ENCODE assay signal across 8 cellular contexts in genomic region chr3:51682079-51682478, GRCh38. TPM values are rescaled to one million over a fixed set of nuclear protein-coding genes. Genes with fewer than 3 reads are reported as not detected.
DNase-seq lines count a peak whose midpoint lies in the region; ATAC-seq and TF ChIP-seq lines count a peak whose summit lies in the region.

No MANE protein-coding gene starts in this region.

- H2AFZ ChIP-seq in neuronal stem cell (ENCODE audit: low read length) = no peak overlapping the region

- no CpG with 5 or more reads among the region's 4 CpGs for WGBS in neuronal stem cell (ENCODE audit: extremely low coverage in 2 of 2, insufficient read length in 2 of 2, insufficient replicate concordance in 1 of 2), 2 donors

- no peak overlapping the region for H2BK15ac ChIP-seq in neuronal stem cell (ENCODE audit: low read length)

- peak; percentile 79 to 94 (median 92) for TF ChIP-seq CTCF in Peyer's patch (IDR thresholded peaks at IDR 0.05)
- TF ChIP-seq CTCF in fibroblast of mammary gland (conservative IDR thresholded peaks at IDR 0.05; ENCODE audit: control insufficient read depth, insufficient read depth, low read depth, low read length) = peak; percentile 92
- peak; percentile 57 for TF ChIP-seq CTCF in thoracic aorta (IDR thresholded peaks at IDR 0.05)

- H3K9me3 ChIP-seq in Peyer's patch = no peaks in the 10 kb centered on the region
- no peaks in the 10 kb centered on the region for H3K9me3 ChIP-seq in neuronal stem cell (replicated peaks in 1 of 2; ENCODE audit: control insufficient read depth in 2 of 2, insufficient read depth in 1 of 2, low read depth in 1 of 2, low read length in 2 of 2)
- no peaks in the 10 kb centered on the region for H3K9me3 ChIP-seq in thoracic aorta

- H3K9ac ChIP-seq in neuronal stem cell (ENCODE audit: low read depth, low read length, poor library complexity) = no peak overlapping the region

- DNase-seq in DMS53 treated with DMSO at 0.1 percent for 48 hours (lab: John Stamatoyannopoulos, UW; ENCODE audit: unreplicated experiment) (peak; percentile 16), HS-5 (ENCODE audit: low read depth) (peak; percentile 76), Peyer's patch (peak; percentile 59 to 87 (median 79)), fibroblast of mammary gland (ENCODE audit: low read depth) (peak; percentile 90), neuronal stem cell (ENCODE audit: low spot score) (peak; percentile 69), thoracic aorta (ENCODE audit: low spot score) (no peak)
- DNase-seq in activated T-cell treated with anti-CD3 and anti-CD28 coated beads, Interleukin-2, amount 50 U/mL, for 48 hours = peak; percentile 75 to 82

- no peak overlapping the region for H2BK5ac ChIP-seq in neuronal stem cell (ENCODE audit: low read length)

- no peak overlapping the region for H3K4me3 ChIP-seq in Peyer's patch
- no peak overlapping the region for H3K4me3 ChIP-seq in fibroblast of mammary gland (ENCODE audit: control insufficient read depth, low read depth, low read length)
- H3K4me3 ChIP-seq in neuronal stem cell (ENCODE audit: low read length in 2 of 2) = no peak overlapping the region
- H3K4me3 ChIP-seq in thoracic aorta = no peak overlapping the region

- H3K27me3 ChIP-seq in Peyer's patch (no peaks in the 10 kb centered on the region), neuronal stem cell (ENCODE audit: control insufficient read depth in 3 of 3, insufficient read depth in 3 of 3, low read depth in 1 of 3, low read length in 3 of 3) (no peaks in the 10 kb centered on the region), thoracic aorta (replicated peaks; ENCODE audit: insufficient read depth) (no peaks in the 10 kb centered on the region)

- no peak overlapping the region for H2BK120ac ChIP-seq in neuronal stem cell (ENCODE audit: low read depth, low read length)

- ATAC-seq in GM21381 (IDR thresholded peaks at IDR 0.05; ENCODE audit: unreplicated experiment) (peak; percentile 69), thoracic aorta (ENCODE audit: insufficient number of reproducible peaks, low FRiP score, low read depth) (no peak)

- H3K79me1 ChIP-seq in neuronal stem cell (ENCODE audit: low read depth, low read length) = no peaks in the 10 kb centered on the region

- H3K18ac ChIP-seq in neuronal stem cell (ENCODE audit: low read length) = no peak overlapping the region

- H3K4me1 ChIP-seq in Peyer's patch = peaks cover 0 to 39% (median 29%) of the 10 kb centered on the region in 4 donors
- peaks cover 3 to 5% of the 10 kb centered on the region in 2 donors for H3K4me1 ChIP-seq in neuronal stem cell (ENCODE audit: control insufficient read depth in 2 of 2, insufficient read depth in 1 of 2, low read depth in 1 of 2, low read length in 2 of 2)
- H3K4me1 ChIP-seq in thoracic aorta (ENCODE audit: control insufficient read depth in 1 of 2, low read depth in 2 of 2) = peaks cover 12 to 16% of the 10 kb centered on the region in 2 donors

- H3K4ac ChIP-seq in neuronal stem cell (ENCODE audit: low read length) = no peak overlapping the region

- H2AK5ac ChIP-seq in neuronal stem cell (ENCODE audit: low read depth, low read length) = no peak overlapping the region

- no peak overlapping the region for H3K14ac ChIP-seq in neuronal stem cell (ENCODE audit: low read length)

- H3K27ac ChIP-seq in Peyer's patch (peak overlapping the region in 3 of 4 donors; percentile 3 to 65 (median 49)), neuronal stem cell (replicated peaks; ENCODE audit: low read length) (no peak overlapping the region), thoracic aorta (no peak overlapping the region)

- TF ChIP-seq POLR2A in Peyer's patch (IDR thresholded peaks at IDR 0.05) = no peak

- peaks cover 0 to 38% (median 0%) of the 10 kb centered on the region in 3 donors for H3K36me3 ChIP-seq in Peyer's patch
- H3K36me3 ChIP-seq in neuronal stem cell (replicated peaks in 1 of 2; ENCODE audit: control insufficient read depth in 2 of 2, insufficient read depth in 2 of 2, low read length in 2 of 2) = peaks cover 0 to 19% of the 10 kb centered on the region in 2 donors
- H3K36me3 ChIP-seq in thoracic aorta = peaks cover 23% of the 10 kb centered on the region

- H4K8ac ChIP-seq in neuronal stem cell (ENCODE audit: low read depth, low read length) = no peak overlapping the region

- H4K91ac ChIP-seq in neuronal stem cell (ENCODE audit: low read depth, low read length, poor library complexity) = no peak overlapping the region

- no peak overlapping the region for H3K23ac ChIP-seq in neuronal stem cell (ENCODE audit: low read depth, low read length, poor library complexity)

- no peak overlapping the region for H2BK12ac ChIP-seq in neuronal stem cell (ENCODE audit: low read length)

- no peak overlapping the region for H3K4me2 ChIP-seq in neuronal stem cell (ENCODE audit: insufficient read depth, low read length, poor library complexity, severe bottlenecking)

RNA-seq across cellular contexts. Expression of gene TEX264, which starts 11.0 kb away (rescaled TPM):
- total RNA-seq in Peyer's patch = 100 to 1,000 TPM in 1 of 4 donors, 10 to 100 TPM in 3; 22.3 to 118 (median 83.2) TPM
- polyA plus RNA-seq in neuronal stem cell (2013, experiment 1 of 2) = 4.3 TPM
- polyA plus RNA-seq in neuronal stem cell (2013, experiment 2 of 2) = 4.1 TPM
- total RNA-seq in thoracic aorta = 10 to 100 TPM; 27.3 to 50.9 TPM

RNA-seq across cellular contexts. Expression of gene GRM2, which starts 24.8 kb away (rescaled TPM):
- 1 to 10 TPM in 1 of 4 donors, under 1 TPM in 2, not detected in 1; 0.54 to 2.5 (median 0.57) TPM for total RNA-seq in Peyer's patch
- 4.7 TPM for polyA plus RNA-seq in neuronal stem cell (2013, experiment 1 of 2)
- polyA plus RNA-seq in neuronal stem cell (2013, experiment 2 of 2) = 4.3 TPM
- total RNA-seq in thoracic aorta = under 1 TPM; 0.49 to 0.54 TPM

Comparison
In these comparisons a context has a peak if more than half of its experiments do, and no peak if none do; other contexts are left out.
1. H3K27ac ChIP-seq: peak in Peyer's patch (3 of 4); none in neuronal stem cell (single experiment) and thoracic aorta (0 of 2).
2. Peak in every context shown above with its lines, with median percentiles within 50 percentile points of each other: CTCF ChIP-seq.